Comparison of ENCODE assay signal across 32 cellular contexts in genomic region chr3:121496841-121497240, GRCh38. TPM values are rescaled to one million over a fixed set of nuclear protein-coding genes. Genes with fewer than 3 reads are reported as not detected.
"Had no signal": no experiment of that assay in that cellular context is flagged by ENCODE, and none has a peak within 500 bp of the region (broad histone marks: within the 10 kb centered on the region; RNA-seq: fewer than 3 reads in every experiment).

No MANE protein-coding gene starts in this region.

- H3K27me3 ChIP-seq: ascending aorta, MG63, Peyer's patch, SJSA1 had no signal

- DNase-seq: activated CD4-positive, alpha-beta T cell treated with anti-CD3 and anti-CD28 coated beads, Interleukin-2, amount 10 ng/mL, durations not matched to agents 24 days and 14 days; activated CD4-positive, alpha-beta T cell treated with anti-CD3 and anti-CD28 coated beads, Interleukin-2, amount 50 U/mL, for 4 hours; activated CD8-positive, alpha-beta T cell treated with anti-CD3 and anti-CD28 coated beads for 36 hours; activated effector memory CD4-positive, alpha-beta T cell treated with anti-CD3 and anti-CD28 coated beads, Interleukin-2, amount 50 U/mL, for 16 hours; activated naive CD4-positive, alpha-beta T cell; activated naive CD4-positive, alpha-beta T cell treated with anti-CD3 and anti-CD28 coated beads, Interleukin-2, amount 50 U/mL, for 16 hours; activated naive CD8-positive, alpha-beta T cell treated with anti-CD3 and anti-CD28 coated beads for 36 hours; activated T-cell treated with anti-CD3 and anti-CD28 coated beads, Interleukin-2, amount 50 U/mL, for 1 hour; activated T-cell treated with anti-CD3 and anti-CD28 coated beads, Interleukin-2, amount 50 U/mL, for 72 hours; amygdala; Kasumi-1; KG1; MG63; NCI-H1048; NCI-H1105 treated with DMSO at 0.1 percent for 48 hours; NCI-H1436; NCI-H1694; NCI-H1930; NCI-H2081 treated with DMSO at 0.1 percent for 48 hours; NCI-H226; NCI-H446 treated with DMSO at 0.1 percent for 48 hours; NCI-H524; NCI-H69; PC-3; Peyer's patch; RPMI8226; SHP77 treated with DMSO at 0.1 percent for 48 hours; SK-N-SH had no signal

- H3K27ac ChIP-seq: ascending aorta, Peyer's patch, SJSA1 had no signal

- H3K4me1 ChIP-seq: ascending aorta, Peyer's patch, SJSA1 had no signal

- H3K4me2 ChIP-seq: SK-N-SH had no signal

- FAIRE-seq: TTC549 had no signal

- H3K36me3 ChIP-seq: ascending aorta, Peyer's patch had no signal

- H3K4me3 ChIP-seq: ascending aorta, MG63, Peyer's patch, SJSA1 had no signal

- H3K9me3 ChIP-seq: ascending aorta, MG63, Peyer's patch, SJSA1, SK-N-SH had no signal

- H3K9ac ChIP-seq: SK-N-SH had no signal

- ATAC-seq: activated CD8-positive, alpha-beta T cell treated with anti-CD3 and anti-CD28 coated beads for 36 hours; activated T-cell treated with anti-CD3 and anti-CD28 coated beads, Interleukin-2, amount 50 U/mL, for 72 hours; activated T-helper 17 cell treated with anti-CD3 and anti-CD28 coated beads, Interleukin-2, amount 50 U/mL, for 72 hours; PC-3 had no signal

RNA-seq across cellular contexts. Expression of gene POLQ, which starts 48.9 kb away (rescaled TPM):
- total RNA-seq: ascending aorta had no signal
